ENCODE assay signal across 11 cellular contexts in the genomic region with DNA sequence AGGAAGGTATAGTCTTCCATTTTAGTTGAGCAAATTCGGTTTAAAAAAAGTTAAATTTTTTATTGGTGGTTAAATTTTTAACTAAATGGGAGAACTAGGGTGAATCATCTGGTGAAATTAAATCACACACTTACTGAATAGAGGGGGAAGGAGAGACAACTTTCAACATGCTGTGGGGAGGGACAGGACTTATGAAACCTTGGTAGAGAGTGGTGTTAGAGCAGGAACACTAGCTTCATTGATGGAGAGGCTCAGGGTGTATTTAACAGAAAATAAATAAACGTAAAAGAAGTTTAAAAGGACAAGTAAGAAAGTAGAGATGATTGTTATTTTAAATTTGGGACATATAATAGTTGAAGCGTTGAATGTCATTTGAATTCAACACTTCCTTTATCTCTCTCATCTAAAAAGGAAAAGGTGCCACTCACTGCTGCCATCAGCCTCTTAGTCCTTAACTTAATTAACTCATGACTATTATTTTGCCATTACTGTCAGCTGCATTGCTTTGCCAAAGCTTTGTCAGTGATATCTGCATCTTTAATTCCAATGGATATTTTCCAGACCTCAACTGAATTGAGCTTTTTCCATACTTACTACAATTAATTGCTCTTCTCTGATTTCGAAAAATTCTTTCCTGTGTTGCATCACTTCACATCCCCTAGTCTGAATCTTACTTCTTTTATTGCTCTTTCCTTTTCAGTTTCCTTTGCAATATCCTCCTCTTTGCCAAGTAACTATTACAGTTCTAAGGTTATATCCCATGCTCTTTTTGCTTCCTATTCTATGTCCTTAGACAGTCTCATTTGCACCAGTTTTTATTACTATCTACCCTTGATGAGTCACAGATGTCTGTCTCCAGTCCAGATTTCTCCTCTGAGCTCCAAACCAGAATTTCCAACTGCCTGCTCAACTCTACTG.
DNase-seq lines count a peak whose midpoint lies in the region; ATAC-seq, FAIRE-seq and TF ChIP-seq lines count a peak whose summit lies in the region.
"Had no signal": no experiment of that assay in that cellular context is flagged by ENCODE, and none has a peak within 500 bp of the region (broad histone marks: within the 10 kb centered on the region; RNA-seq: fewer than 3 reads in every experiment).

No MANE protein-coding gene starts in this region.

- H3K27me3 ChIP-seq in pancreas: no peaks in the 10 kb centered on the region
- H3K27me3 ChIP-seq: ovary, transverse colon had no signal

- intact Hi-C loops in pancreas (cut with DNase I): loop anchor here in 2 of 3 donors (5.0 to 10.0 kb wide), 2 partner anchors 217 to 225 kb away; no protein-coding TSS in a partner anchor

- TF ChIP-seq CTCF in pancreas (IDR thresholded peaks at IDR 0.05): no peak

- no peaks in the 10 kb centered on the region for H3K4me1 ChIP-seq in pancreas

- H3K9me3 ChIP-seq in pancreas: no peaks in the 10 kb centered on the region
- H3K9me3 ChIP-seq: ovary, transverse colon had no signal

- peak; percentile 34 for DNase-seq in GF-D8 (lab: John Stamatoyannopoulos, UW)
- DNase-seq in OCI-M1 (lab: John Stamatoyannopoulos, UW): peak; percentile 31
- DNase-seq in fibroblast of gingiva (ENCODE audit: low read depth): peak; percentile 88
- DNase-seq in pancreas: no peak
- DNase-seq in NCI-H2196 (lab: John Stamatoyannopoulos, UW; ENCODE audit: unreplicated experiment): no peak
- DNase-seq in NCI-H748 treated with DMSO at 0.1 percent for 48 hours (lab: John Stamatoyannopoulos, UW): no peak
- DNase-seq: DMS53, ovary, transverse colon had no signal

- WGBS in pancreas, 2 donors: 57 to 59% methylated on average over 4 of the region's 4 CpGs

- ATAC-seq in pancreas: peak in 3 of 4 donors; percentile 19 to 69 (median 52)
- ATAC-seq in HG03095 (IDR thresholded peaks at IDR 0.05; ENCODE audit: unreplicated experiment): no peak
- no peak for ATAC-seq in activated CD4-positive, CD25-positive, alpha-beta regulatory T cell treated with anti-CD3 and anti-CD28 coated beads, Interleukin-2, amount 50 U/mL, for 24 hours

- H3K27ac ChIP-seq in pancreas: no peak overlapping the region
- H3K27ac ChIP-seq: ovary, transverse colon had no signal

- no peaks in the 10 kb centered on the region for H3K36me3 ChIP-seq in pancreas
- H3K36me3 ChIP-seq: ovary, transverse colon had no signal

- no peak overlapping the region for H3K4me3 ChIP-seq in pancreas
- H3K4me3 ChIP-seq: ovary, transverse colon had no signal

- FAIRE-seq in pancreas (lab: Jason Lieb, UNC): no peak

Comparison
In these comparisons a context has a peak if more than half of its experiments do, and no peak if none do; other contexts are left out.
1. DNase-seq: peak in GF-D8 (single experiment), OCI-M1 (single experiment) and fibroblast of gingiva (single experiment); none in pancreas (0 of 6), NCI-H2196 (single experiment) and NCI-H748 treated with DMSO at 0.1 percent for 48 hours (single experiment).
2. ATAC-seq: peak in pancreas (3 of 4); none in HG03095 (single experiment) and activated CD4-positive, CD25-positive, alpha-beta regulatory T cell treated with anti-CD3 and anti-CD28 coated beads, Interleukin-2, amount 50 U/mL, for 24 hours (0 of 2).